Comparison of ENCODE assay signal across 1 cellular context in genomic region chr1:158285756-158286241, GRCh38.
TF ChIP-seq lines count a peak whose summit lies in the region.

No MANE protein-coding gene starts in this region.

TF ChIP-seq in GM12878, 131 proteins besides CTCF, POLR2A, EP300 and RAD21 (continued from another document):
- TF ChIP-seq TCF3 (IDR thresholded peaks at IDR 0.05; ENCODE audit: borderline replicate concordance, insufficient read depth, low read depth, low read length) (no peak), MTA2 (IDR thresholded peaks at IDR 0.05; ENCODE audit: low read depth) (peak; percentile 86), SMARCA5 (IDR thresholded peaks at IDR 0.05) (no peak), NFIC (IDR thresholded peaks at IDR 0.05; ENCODE audit: low read depth, low read length) (peak; percentile 92), ZBED1 (IDR thresholded peaks at IDR 0.05; ENCODE audit: borderline replicate concordance) (no peak), ZNF622 (IDR thresholded peaks at IDR 0.05) (no peak), NRF1 (conservative IDR thresholded peaks at IDR 0.05; ENCODE audit: low read depth, low read length) (no peak), CBFB (IDR thresholded peaks at IDR 0.05; ENCODE audit: low read depth) (peak; percentile 67; the same call in 1 of the 2 replicates), YY1 (IDR thresholded peaks at IDR 0.05; ENCODE audit: low read depth, low read length) (no peak)
- TF ChIP-seq, protein P1, sequence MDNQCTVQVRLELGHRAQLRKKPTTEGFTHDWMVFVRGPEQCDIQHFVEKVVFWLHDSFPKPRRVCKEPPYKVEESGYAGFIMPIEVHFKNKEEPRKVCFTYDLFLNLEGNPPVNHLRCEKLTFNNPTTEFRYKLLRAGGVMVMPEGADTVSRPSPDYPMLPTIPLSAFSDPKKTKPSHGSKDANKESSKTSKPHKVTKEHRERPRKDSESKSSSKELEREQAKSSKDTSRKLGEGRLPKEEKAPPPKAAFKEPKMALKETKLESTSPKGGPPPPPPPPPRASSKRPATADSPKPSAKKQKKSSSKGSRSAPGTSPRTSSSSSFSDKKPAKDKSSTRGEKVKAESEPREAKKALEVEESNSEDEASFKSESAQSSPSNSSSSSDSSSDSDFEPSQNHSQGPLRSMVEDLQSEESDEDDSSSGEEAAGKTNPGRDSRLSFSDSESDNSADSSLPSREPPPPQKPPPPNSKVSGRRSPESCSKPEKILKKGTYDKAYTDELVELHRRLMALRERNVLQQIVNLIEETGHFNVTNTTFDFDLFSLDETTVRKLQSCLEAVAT (IDR thresholded peaks at IDR 0.05), result peak; percentile 66
